15 cellular contexts compared by ENCODE assay signal in the genomic region with DNA sequence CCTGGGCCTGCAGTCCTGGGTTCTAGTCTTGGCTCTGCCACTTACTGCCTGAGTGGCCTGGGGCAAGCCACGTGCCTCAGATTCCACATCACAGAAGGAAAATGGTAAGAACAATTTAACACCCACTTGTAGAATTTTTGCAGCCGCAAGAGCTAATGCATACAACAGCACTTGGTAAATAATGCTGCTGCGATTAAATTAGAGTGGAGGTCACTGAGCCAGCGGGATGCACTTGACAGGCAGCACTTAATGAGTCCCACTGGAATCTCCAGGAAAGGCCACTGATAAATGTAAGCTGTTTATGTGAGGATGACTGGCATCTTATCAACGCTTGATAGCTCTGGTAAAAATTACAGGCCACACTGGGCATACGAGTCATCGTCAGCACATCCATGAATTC.
"Had no signal": no experiment of that assay in that cellular context is flagged by ENCODE, and none has a peak within 500 bp of the region (broad histone marks: within the 10 kb centered on the region; RNA-seq: fewer than 3 reads in every experiment).

No MANE protein-coding gene starts in this region.

- H3K79me2 ChIP-seq: hepatocyte had no signal

- H3K4me3 ChIP-seq: dorsolateral prefrontal cortex, hepatocyte, left ventricle myocardium inferior, prostate gland, right lobe of liver, suprapubic skin had no signal

- H3K4me2 ChIP-seq: hepatocyte had no signal

- H3K4me1 ChIP-seq: left ventricle myocardium inferior, prostate gland, right lobe of liver, suprapubic skin had no signal

- H3K27me3 ChIP-seq: dorsolateral prefrontal cortex, hepatocyte, right lobe of liver, suprapubic skin had no signal

- DNase-seq: activated CD4-positive, alpha-beta memory T cell treated with anti-CD3 and anti-CD28 coated beads, Interleukin-2, amount 10 ng/mL, durations not matched to agents 7 days and 5 days; activated CD4-positive, alpha-beta T cell treated with anti-CD3 and anti-CD28 coated beads for 4 hours; activated naive CD4-positive, alpha-beta T cell treated with anti-CD3 and anti-CD28 coated beads, Interleukin-2, amount 50 U/mL, for 16 hours; activated T-cell treated with anti-CD3 and anti-CD28 coated beads, Interleukin-2, amount 50 U/mL, for 24 hours; dorsolateral prefrontal cortex; endodermal cell; left ventricle myocardium inferior; nephron progenitor cell; T-helper 2 cell had no signal

- ATAC-seq: right lobe of liver, WTC11 had no signal

- H3K36me3 ChIP-seq: prostate gland, right lobe of liver had no signal

- H3K27ac ChIP-seq: dorsolateral prefrontal cortex, hepatocyte, left ventricle myocardium inferior, prostate gland, right lobe of liver, suprapubic skin had no signal

- FAIRE-seq: keratinocyte had no signal

- H3K9me3 ChIP-seq: left ventricle myocardium inferior, prostate gland, right lobe of liver, suprapubic skin had no signal
